In genomic region chr17:17832040-17832363, GRCh38 we compare ENCODE assay signal across 15 cellular contexts. TPM values are rescaled to one million over a fixed set of nuclear protein-coding genes. Genes with fewer than 3 reads are reported as not detected.
DNase-seq lines count a peak whose midpoint lies in the region; ATAC-seq and TF ChIP-seq lines count a peak whose summit lies in the region.
"Had no signal": no experiment of that assay in that cellular context is flagged by ENCODE, and none has a peak within 500 bp of the region (broad histone marks: within the 10 kb centered on the region; RNA-seq: fewer than 3 reads in every experiment).

No MANE protein-coding gene starts in this region.

- H3K27ac Mint-ChIP-seq in activated naive CD4-positive, alpha-beta T cell treated with anti-CD3 and anti-CD28 coated beads, Interleukin-2, amount 10 ng/mL, durations not matched to agents 7 days and 5 days, result no peak overlapping the region
- H3K27ac Mint-ChIP-seq in activated naive CD4-positive, alpha-beta T cell treated with anti-CD3 and anti-CD28 coated beads, Interleukin-2, amount 50 U/mL, for 72 hours, result peak overlapping the region in 1 of 2 donors; percentile 1

- H3K27me3 ChIP-seq in WERI-Rb-1 (ENCODE audit: insufficient read depth, low read depth, severe bottlenecking) (no peaks in the 10 kb centered on the region), layer of hippocampus (ENCODE audit: control insufficient read depth, insufficient read depth, low read length) (no peaks in the 10 kb centered on the region), stomach (no peaks in the 10 kb centered on the region)
- H3K27me3 ChIP-seq: heart left ventricle had no signal

- 78 to 96% (median 93%) methylated on average over 2 of the region's 2 CpGs for WGBS in stomach, 5 donors

- no peaks in the 10 kb centered on the region for H3K9me3 Mint-ChIP-seq in activated naive CD4-positive, alpha-beta T cell treated with anti-CD3 and anti-CD28 coated beads, Interleukin-2, amount 10 ng/mL, durations not matched to agents 7 days and 5 days
- peaks cover 0 to 7% of the 10 kb centered on the region in 2 donors for H3K9me3 Mint-ChIP-seq in activated naive CD4-positive, alpha-beta T cell treated with anti-CD3 and anti-CD28 coated beads, Interleukin-2, amount 50 U/mL, for 72 hours

- peak overlapping the region; percentile 2 for H3K4me3 Mint-ChIP-seq in activated naive CD4-positive, alpha-beta T cell treated with anti-CD3 and anti-CD28 coated beads, Interleukin-2, amount 10 ng/mL, durations not matched to agents 7 days and 5 days

- no peak for TF ChIP-seq POLR2A in stomach (IDR thresholded peaks at IDR 0.05)

- H3K9me3 ChIP-seq in WERI-Rb-1 (ENCODE audit: severe bottlenecking) (no peaks in the 10 kb centered on the region), stomach (no peaks in the 10 kb centered on the region)
- H3K9me3 ChIP-seq: heart left ventricle had no signal

- CTCF ChIA-PET in activated naive CD4-positive, alpha-beta T cell treated with anti-CD3 and anti-CD28 coated beads, Interleukin-2, amount 10 ng/mL, durations not matched to agents 7 days and 5 days (lab: Charles Lee), result interaction anchor here (0.9 kb wide), 1 partner anchor 20 kb away, joined by 3 read pairs; no protein-coding TSS in a partner anchor

- ATAC-seq in activated naive CD4-positive, alpha-beta T cell treated with anti-CD3 and anti-CD28 coated beads, Interleukin-2, amount 50 U/mL, for 72 hours, result no peak

- intact Hi-C loops in stomach (cut with DNase I; ENCODE audit: low total_unique reads), result no loop called here

- no peak for DNase-seq in activated naive CD4-positive, alpha-beta T cell treated with anti-CD3 and anti-CD28 coated beads, Interleukin-2, amount 10 ng/mL, durations not matched to agents 7 days and 5 days
- no peak for DNase-seq in activated naive CD4-positive, alpha-beta T cell treated with anti-CD3 and anti-CD28 coated beads, Interleukin-2, amount 50 U/mL, for 72 hours (ENCODE audit: low spot score in 2 of 2)
- no peak for DNase-seq in WERI-Rb-1
- no peak for DNase-seq in stomach
- no peak for DNase-seq in T1000 (lab: John Stamatoyannopoulos, UW)
- no peak for DNase-seq in NCI-H748 (lab: John Stamatoyannopoulos, UW; ENCODE audit: unreplicated experiment)
- no peak for DNase-seq in HCEC 1CT
- DNase-seq: activated naive CD4-positive, alpha-beta T cell treated with anti-CD3 and anti-CD28 coated beads, Interleukin-2, amount 50 U/mL, for 16 hours; cerebellar nuclear complex; DMS 273 treated with DMSO at 0.1 percent for 48 hours; heart left ventricle; MV-4-11; NK-92 treated with Interleukin-12 subunit alpha and Interleukin-12 subunit beta, amount 100 ng/mL, for 24 hours; small intestine had no signal

- H3K36me3 ChIP-seq in WERI-Rb-1, result peaks cover 46% of the 10 kb centered on the region
- peaks cover 0 to 7% (median 2%) of the 10 kb centered on the region in 4 donors for H3K36me3 ChIP-seq in stomach

- TF ChIP-seq EP300 in stomach (IDR thresholded peaks at IDR 0.05), result no peak

- H3K27me3 Mint-ChIP-seq in activated naive CD4-positive, alpha-beta T cell treated with anti-CD3 and anti-CD28 coated beads, Interleukin-2, amount 10 ng/mL, durations not matched to agents 7 days and 5 days, result peaks cover 4% of the 10 kb centered on the region

- H3K4me3 ChIP-seq in WERI-Rb-1 (ENCODE audit: low read depth, low read length) (no peak overlapping the region), stomach (no peak overlapping the region)
- H3K4me3 ChIP-seq: heart left ventricle had no signal

- peak overlapping the region; percentile 62 for H3K27ac ChIP-seq in WERI-Rb-1
- H3K27ac ChIP-seq in layer of hippocampus (ENCODE audit: low read depth, low read length), result peak overlapping the region; percentile 74
- H3K27ac ChIP-seq in stomach, result peak overlapping the region; percentile 43 to 84 (median 70)

- TF ChIP-seq CTCF in WERI-Rb-1 (IDR thresholded peaks at IDR 0.05; ENCODE audit: low read depth, low read length), result no peak
- TF ChIP-seq CTCF in stomach (IDR thresholded peaks at IDR 0.05), result no peak

- H3K4me1 ChIP-seq in stomach, result peaks cover 59 to 89% (median 75%) of the 10 kb centered on the region in 4 donors

- peaks cover 71% of the 10 kb centered on the region for H3K4me1 Mint-ChIP-seq in activated naive CD4-positive, alpha-beta T cell treated with anti-CD3 and anti-CD28 coated beads, Interleukin-2, amount 10 ng/mL, durations not matched to agents 7 days and 5 days

- H3K36me3 Mint-ChIP-seq in activated naive CD4-positive, alpha-beta T cell treated with anti-CD3 and anti-CD28 coated beads, Interleukin-2, amount 10 ng/mL, durations not matched to agents 7 days and 5 days, result peaks cover 51% of the 10 kb centered on the region
- H3K36me3 Mint-ChIP-seq in activated naive CD4-positive, alpha-beta T cell treated with anti-CD3 and anti-CD28 coated beads, Interleukin-2, amount 50 U/mL, for 72 hours, result peaks cover 14 to 16% of the 10 kb centered on the region in 2 donors

RNA-seq across cellular contexts. Expression of gene SREBF1, which starts 4.8 kb away (rescaled TPM):
- total RNA-seq in activated naive CD4-positive, alpha-beta T cell treated with anti-CD3 and anti-CD28 coated beads, Interleukin-2, amount 50 U/mL, for 72 hours, result 100 to 1,000 TPM in 1 of 2 donors, 10 to 100 TPM in 1; 67.2 to 103 TPM
- 100 to 1,000 TPM in 3 of 5 donors, 10 to 100 TPM in 2; 18.9 to 207 (median 126) TPM for total RNA-seq in stomach
- 10 to 100 TPM; 13.1 to 64.5 (median 17.2) TPM for polyA plus RNA-seq in stomach
